Comparison of ENCODE assay signal across 8 cellular contexts in genomic region chr2:85754313-85755095, GRCh38. TPM values are rescaled to one million over a fixed set of nuclear protein-coding genes. Genes with fewer than 3 reads are reported as not detected.
DNase-seq lines count a peak whose midpoint lies in the region; ATAC-seq and TF ChIP-seq lines count a peak whose summit lies in the region.

No MANE protein-coding gene starts in this region.

- H3K36me3 Mint-ChIP-seq in activated T-cell treated with anti-CD3 and anti-CD28 coated beads, Interleukin-2, amount 50 U/mL, for 72 hours (ENCODE audit: insufficient read depth in 2 of 2), result no peaks in the 10 kb centered on the region

- intact Hi-C loops in left ventricle myocardium inferior (cut with micrococcal nuclease), result loop anchor here (10.0 kb wide), 1 partner anchor 50 kb away; no protein-coding TSS in a partner anchor

- peak; percentile 54 to 58 for ATAC-seq in activated T-cell treated with anti-CD3 and anti-CD28 coated beads, Interleukin-2, amount 50 U/mL, for 72 hours (replicated peaks in 1 of 2)
- ATAC-seq in GM19328 (IDR thresholded peaks at IDR 0.05; ENCODE audit: unreplicated experiment), result no peak

- peaks cover 13% of the 10 kb centered on the region for H3K4me1 Mint-ChIP-seq in activated T-cell treated with anti-CD3 and anti-CD28 coated beads, Interleukin-2, amount 50 U/mL, for 72 hours (ENCODE audit: low read depth)

- H3K27me3 Mint-ChIP-seq in activated T-cell treated with anti-CD3 and anti-CD28 coated beads, Interleukin-2, amount 50 U/mL, for 72 hours (ENCODE audit: low read depth), result peaks cover 63% of the 10 kb centered on the region

- H3K36me3 ChIP-seq in left ventricle myocardium inferior, result peaks cover 15% of the 10 kb centered on the region

- H3K27ac ChIP-seq in left ventricle myocardium inferior (replicated peaks), result peak overlapping the region; percentile 93

- H3K9me3 ChIP-seq in left ventricle myocardium inferior (replicated peaks), result no peaks in the 10 kb centered on the region

- no peaks in the 10 kb centered on the region for H3K27me3 ChIP-seq in left ventricle myocardium inferior (ENCODE audit: low read depth)

- peak; percentile 39 for TF ChIP-seq CTCF in left ventricle myocardium inferior (IDR thresholded peaks at IDR 0.05; ENCODE audit: borderline replicate concordance)

- DNase-seq in DMS53 (lab: John Stamatoyannopoulos, UW), result peak; percentile 93
- peak; percentile 17 for DNase-seq in NCI-H1092 treated with DMSO at 0.1 percent for 48 hours (lab: John Stamatoyannopoulos, UW)
- peak; percentile 31 to 42 for DNase-seq in activated T-cell treated with anti-CD3 and anti-CD28 coated beads, Interleukin-2, amount 50 U/mL, for 72 hours
- DNase-seq in left ventricle myocardium inferior, result peak; percentile 29
- peak; percentile 82 for DNase-seq in retina
- no peak for DNase-seq in inferior parietal cortex (ENCODE audit: extremely low spot score)
- no peak for DNase-seq in cerebellar cortex (ENCODE audit: low spot score)

- peak overlapping the region; percentile 98 for H3K4me3 ChIP-seq in left ventricle myocardium inferior

- peaks cover 100% of the 10 kb centered on the region for H3K4me1 ChIP-seq in left ventricle myocardium inferior

- no peak overlapping the region for H3K27ac Mint-ChIP-seq in activated T-cell treated with anti-CD3 and anti-CD28 coated beads, Interleukin-2, amount 50 U/mL, for 72 hours

- no peaks in the 10 kb centered on the region for H3K9me3 Mint-ChIP-seq in activated T-cell treated with anti-CD3 and anti-CD28 coated beads, Interleukin-2, amount 50 U/mL, for 72 hours

- H3K4me3 Mint-ChIP-seq in activated T-cell treated with anti-CD3 and anti-CD28 coated beads, Interleukin-2, amount 50 U/mL, for 72 hours, result peak overlapping the region; percentile 91

RNA-seq across cellular contexts. Expression of gene ATOH8, which starts 0.7 kb away (rescaled TPM):
- total RNA-seq in activated T-cell treated with anti-CD3 and anti-CD28 coated beads, Interleukin-2, amount 50 U/mL, for 72 hours, result not detected
- total RNA-seq in left ventricle myocardium inferior, result 23.3 TPM

Comparison
In these comparisons a context has a peak if more than half of its experiments do, and no peak if none do; other contexts are left out.
1. DNase-seq: peak in DMS53 (single experiment), NCI-H1092 treated with DMSO at 0.1 percent for 48 hours (single experiment), activated T-cell treated with anti-CD3 and anti-CD28 coated beads, Interleukin-2, amount 50 U/mL, for 72 hours (2 of 2), left ventricle myocardium inferior (single experiment) and retina (single experiment); none in inferior parietal cortex (single experiment) and cerebellar cortex (single experiment).
2. RNA of gene ATOH8, which starts 0.7 kb away (total RNA-seq): 23.3 TPM in left ventricle myocardium inferior (single experiment); not detected in activated T-cell treated with anti-CD3 and anti-CD28 coated beads, Interleukin-2, amount 50 U/mL, for 72 hours; every median in the first group is over 10 times any median in the second.